12 cellular contexts compared by ENCODE assay signal in the genomic region with DNA sequence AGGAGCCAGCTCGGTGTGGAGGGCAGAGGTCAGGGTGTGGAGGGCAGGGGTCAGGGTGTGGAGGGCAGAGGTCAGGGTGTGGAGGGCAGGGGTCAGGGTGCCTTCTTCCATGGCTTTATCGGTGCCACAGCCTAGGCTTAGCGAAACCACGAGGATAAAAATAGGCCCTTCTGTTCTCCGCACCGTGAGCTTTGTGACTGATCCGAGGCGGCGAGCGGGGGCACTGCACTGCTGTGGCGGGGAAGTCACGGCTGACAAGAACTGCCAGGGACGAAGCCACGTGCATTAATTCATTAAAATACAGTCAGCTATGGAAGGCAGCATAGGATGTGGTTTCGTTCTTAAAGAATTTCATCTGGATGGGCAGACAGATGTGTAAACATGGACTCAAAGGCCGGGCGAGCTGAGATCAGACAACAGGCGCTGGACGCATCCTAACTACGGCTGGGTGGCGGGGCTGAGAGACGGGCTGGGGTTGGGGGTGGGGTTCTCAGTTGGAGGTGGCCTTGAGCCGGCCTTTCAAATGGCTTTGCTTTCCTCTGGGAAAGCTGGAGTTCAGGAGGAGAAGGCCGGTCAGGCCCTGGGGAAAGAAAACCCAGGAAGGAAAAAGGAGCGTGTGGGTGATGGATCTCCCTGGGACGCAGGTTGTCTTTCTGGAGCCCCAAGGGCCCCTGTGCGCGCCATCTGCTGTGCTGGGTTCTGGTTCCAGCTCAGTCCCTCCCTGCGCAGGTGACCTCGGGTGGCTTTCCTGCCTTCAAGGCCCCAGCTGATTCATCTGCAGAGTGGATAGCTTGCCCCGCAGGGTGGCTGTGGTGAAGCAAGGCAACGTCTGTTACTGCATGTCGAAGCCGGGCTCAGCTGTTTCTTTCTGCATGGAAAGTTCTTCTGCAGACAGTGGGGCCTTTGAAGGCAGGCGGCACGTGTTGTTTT. TPM values are rescaled to one million over a fixed set of nuclear protein-coding genes. Genes with fewer than 3 reads are reported as not detected.
DNase-seq lines count a peak whose midpoint lies in the region; ATAC-seq, FAIRE-seq and TF ChIP-seq lines count a peak whose summit lies in the region.
"Had no signal": no experiment of that assay in that cellular context is flagged by ENCODE, and none has a peak within 500 bp of the region (broad histone marks: within the 10 kb centered on the region; RNA-seq: fewer than 3 reads in every experiment).

No MANE protein-coding gene starts in this region.

- no peaks in the 10 kb centered on the region for H3K36me3 ChIP-seq in osteoblast (ENCODE audit: insufficient read depth, low read length)
- H3K36me3 ChIP-seq: gastrocnemius medialis, stomach had no signal

- H3K27ac ChIP-seq in dorsolateral prefrontal cortex, result peak overlapping the region in 46 of 59 donors; percentile 1 to 78 (median 51)
- no peak overlapping the region for H3K27ac ChIP-seq in osteoblast (ENCODE audit: low read depth, low read length)
- H3K27ac ChIP-seq: gastrocnemius medialis, stomach had no signal

- H3K4me3 ChIP-seq in GM12865 (ENCODE audit: low read depth, low read length) (no peak overlapping the region), dorsolateral prefrontal cortex (peak overlapping the region in 7 of 59 donors; percentile 4 to 34 (median 16)), osteoblast (ENCODE audit: insufficient read depth, low read length) (no peak overlapping the region)
- H3K4me3 ChIP-seq: gastrocnemius medialis, stomach had no signal

- H3K4me1 ChIP-seq in osteoblast (ENCODE audit: insufficient read depth, low read length), result peaks cover under 1% of the 10 kb centered on the region
- H3K4me1 ChIP-seq: gastrocnemius medialis had no signal

- no peaks in the 10 kb centered on the region for H4K20me1 ChIP-seq in osteoblast (ENCODE audit: insufficient read depth, low read length)

- H2AFZ ChIP-seq in osteoblast (ENCODE audit: low read length), result no peak overlapping the region

- no peak for ATAC-seq in GM18519 (IDR thresholded peaks at IDR 0.05; ENCODE audit: low FRiP score, unreplicated experiment)
- ATAC-seq: gastrocnemius medialis had no signal

- no peak overlapping the region for H3K4me2 ChIP-seq in osteoblast (ENCODE audit: insufficient read depth, low read length)

- H3K79me2 ChIP-seq in osteoblast (ENCODE audit: insufficient read depth, low read length), result no peaks in the 10 kb centered on the region

- H3K27me3 ChIP-seq in dorsolateral prefrontal cortex (no peaks in the 10 kb centered on the region), osteoblast (ENCODE audit: insufficient read depth, low read length) (no peaks in the 10 kb centered on the region)
- H3K27me3 ChIP-seq: gastrocnemius medialis had no signal

- intact Hi-C loops in dorsolateral prefrontal cortex (cut with DNase I), result loop anchor here (10.0 kb wide), 2 partner anchors 232 to 1532 kb away; no protein-coding TSS in a partner anchor

- DNase-seq in GM12865 (ENCODE audit: low read depth) (peak; percentile 63), NCI-H69 (lab: John Stamatoyannopoulos, UW) (peak; percentile 4), dorsolateral prefrontal cortex (peak in 2 of 10 donors; percentile 55 to 61), osteoblast (ENCODE audit: insufficient read length, low spot score, missing footprints) (peak; percentile 43), RCC 7860 (ENCODE audit: low spot score) (no peak), D721Med (ENCODE audit: insufficient read length, low spot score) (no peak)
- DNase-seq in activated CD4-positive, alpha-beta T cell treated with anti-CD3 and anti-CD28 coated beads for 48 hours, result no peak
- DNase-seq: central memory CD4-positive, alpha-beta T cell; gastrocnemius medialis; NCI-H2029; stomach had no signal

- TF ChIP-seq CTCF in GM12865 (IDR thresholded peaks at IDR 0.05; ENCODE audit: insufficient read depth, low read depth, low read length, missing control alignments) (no peak), dorsolateral prefrontal cortex (IDR thresholded peaks at IDR 0.05 in 54 of 56, conservative IDR thresholded peaks at IDR 0.05 in 2 of 56; ENCODE audit: low read depth in 1 of 56, partially characterized antibody in 56 of 56) (peak in 8 of 56 donors; percentile 11 to 48 (median 24)), osteoblast (IDR thresholded peaks at IDR 0.05; ENCODE audit: extremely low read depth, low read depth, low read length) (no peak), D721Med (IDR thresholded peaks at IDR 0.05; ENCODE audit: insufficient read depth, missing control alignments) (no peak)

- FAIRE-seq in RCC 7860 (lab: Jason Lieb, UNC), result no peak
- FAIRE-seq in D721Med (lab: Jason Lieb, UNC), result no peak

- no peaks in the 10 kb centered on the region for H3K9me3 ChIP-seq in osteoblast (ENCODE audit: low read depth, low read length)
- H3K9me3 ChIP-seq: gastrocnemius medialis, stomach had no signal

RNA-seq across cellular contexts. Expression of gene ALLC, which starts 1.0 kb away (rescaled TPM):
- total RNA-seq in dorsolateral prefrontal cortex (1 to 10 TPM in 24 of 120 experiments, under 1 TPM in 32, not detected in 64; 0.28 to 3.5 (median 0.85) TPM), osteoblast (not detected in 2 replicates)
- total RNA-seq: gastrocnemius medialis, stomach had no signal

RNA-seq across cellular contexts. Expression of gene DCDC2C, which starts 46.3 kb away (rescaled TPM):
- total RNA-seq in dorsolateral prefrontal cortex (1 to 10 TPM in 8 of 120 experiments, under 1 TPM in 23, not detected in 89; 0.26 to 2.3 (median 0.76) TPM), osteoblast (not detected in 2 replicates)
- total RNA-seq: gastrocnemius medialis, stomach had no signal

Comparison
In these comparisons a context has a peak if more than half of its experiments do, and no peak if none do; other contexts are left out.
1. DNase-seq: peak in GM12865 (single experiment), NCI-H69 (single experiment) and osteoblast (single experiment); none in RCC 7860 (single experiment), activated CD4-positive, alpha-beta T cell treated with anti-CD3 and anti-CD28 coated beads for 48 hours (single experiment) and D721Med (single experiment).